8 cellular contexts compared by ENCODE assay signal in genomic region chr2:10332402-10333246, GRCh38. TPM values are rescaled to one million over a fixed set of nuclear protein-coding genes. Genes with fewer than 3 reads are reported as not detected.
DNase-seq lines count a peak whose midpoint lies in the region; ATAC-seq and TF ChIP-seq lines count a peak whose summit lies in the region.

No MANE protein-coding gene starts in this region.

- peaks cover 29% of the 10 kb centered on the region for H3K79me1 ChIP-seq in mesenchymal stem cell (replicated peaks; ENCODE audit: low read length, poor library complexity, severe bottlenecking)

- no peak overlapping the region for H3K4ac ChIP-seq in mesenchymal stem cell (ENCODE audit: low read depth in 1 of 2, low read length in 2 of 2)

- H3K36me3 ChIP-seq in mesenchymal stem cell (ENCODE audit: control insufficient read depth in 1 of 2, insufficient read depth in 2 of 2, low read depth in 1 of 2, low read length in 2 of 2) (peaks cover 0 to 9% of the 10 kb centered on the region in 2 experiments), stomach (peaks cover 0 to 16% (median 7%) of the 10 kb centered on the region in 4 donors), tibial artery (peaks cover 0 to 10% (median 0%) of the 10 kb centered on the region in 3 donors)

- intact Hi-C loops in stomach (cut with DNase I; ENCODE audit: low total_unique reads) = no loop called here
- intact Hi-C loops in tibial artery (cut with DNase I; ENCODE audit: low total_unique reads) = no loop called here

- H2BK12ac ChIP-seq in mesenchymal stem cell (ENCODE audit: low read length in 2 of 2) = peak overlapping the region in 1 of 2 experiments; percentile 25

- peaks cover 8% of the 10 kb centered on the region for H3K9me3 ChIP-seq in mesenchymal stem cell (ENCODE audit: control insufficient read depth, low read length)
- H3K9me3 ChIP-seq in stomach = peaks cover 0 to 7% (median 5%) of the 10 kb centered on the region in 4 donors
- H3K9me3 ChIP-seq in tibial artery = peaks cover 0 to 7% (median 3%) of the 10 kb centered on the region in 3 donors

- H2AFZ ChIP-seq in mesenchymal stem cell (ENCODE audit: low read depth, low read length) = no peak overlapping the region

- no peak overlapping the region for H2BK5ac ChIP-seq in mesenchymal stem cell (ENCODE audit: low read depth, low read length, poor library complexity, severe bottlenecking)

- H3K4me3 ChIP-seq in mesenchymal stem cell (ENCODE audit: insufficient read depth in 1 of 2, low read depth in 1 of 2, low read length in 2 of 2) (no peak overlapping the region), stomach (no peak overlapping the region), tibial artery (no peak overlapping the region)

- no peak overlapping the region for H3K14ac ChIP-seq in mesenchymal stem cell (ENCODE audit: low read length in 2 of 2)

- H3K23ac ChIP-seq in mesenchymal stem cell (ENCODE audit: low read length in 2 of 2) = no peak overlapping the region

- peaks cover 40% of the 10 kb centered on the region for H3K4me1 ChIP-seq in mesenchymal stem cell (ENCODE audit: control insufficient read depth, insufficient read depth, low read depth, low read length)
- H3K4me1 ChIP-seq in stomach = peaks cover 30 to 58% (median 49%) of the 10 kb centered on the region in 4 donors
- H3K4me1 ChIP-seq in tibial artery = peaks cover 0 to 15% (median 0%) of the 10 kb centered on the region in 4 donors

- H3K27me3 Mint-ChIP-seq in activated naive CD4-positive, alpha-beta T cell treated with anti-CD3 and anti-CD28 coated beads, Interleukin-2, amount 10 ng/mL, durations not matched to agents 7 days and 5 days = peaks cover 6% of the 10 kb centered on the region

- peaks cover 28% of the 10 kb centered on the region for H3K36me3 Mint-ChIP-seq in activated naive CD4-positive, alpha-beta T cell treated with anti-CD3 and anti-CD28 coated beads, Interleukin-2, amount 10 ng/mL, durations not matched to agents 7 days and 5 days

- H3K4me2 ChIP-seq in mesenchymal stem cell (ENCODE audit: low read length, poor library complexity, severe bottlenecking) = peak overlapping the region; percentile 26

- no peak for TF ChIP-seq CTCF in stomach (IDR thresholded peaks at IDR 0.05)
- no peak for TF ChIP-seq CTCF in tibial artery (IDR thresholded peaks at IDR 0.05)

- H4K8ac ChIP-seq in mesenchymal stem cell (ENCODE audit: low read length) = peak overlapping the region; percentile 83

- no peak for DNase-seq in activated naive CD4-positive, alpha-beta T cell treated with anti-CD3 and anti-CD28 coated beads, Interleukin-2, amount 10 ng/mL, durations not matched to agents 7 days and 5 days
- no peak for DNase-seq in activated naive CD4-positive, alpha-beta T cell treated with Interleukin-2 at 50 U/mL for 16 hours
- DNase-seq in activated CD8-positive, alpha-beta memory T cell treated with anti-CD3 and anti-CD28 coated beads, Interleukin-2, amount 50 U/mL, for 48 hours = peak; percentile 72
- DNase-seq in mesenchymal stem cell (no peak), stomach (no peak), ACHN (no peak), tibial artery (no peak)

- H3K18ac ChIP-seq in mesenchymal stem cell (ENCODE audit: low read depth in 1 of 2, low read length in 2 of 2) = peak overlapping the region; percentile 49 to 55

- TF ChIP-seq POLR2A in stomach (IDR thresholded peaks at IDR 0.05) = no peak

- H2BK15ac ChIP-seq in mesenchymal stem cell (ENCODE audit: low read depth, poor library complexity, severe bottlenecking) = peak overlapping the region; percentile 41

- H3K4me1 Mint-ChIP-seq in activated naive CD4-positive, alpha-beta T cell treated with anti-CD3 and anti-CD28 coated beads, Interleukin-2, amount 10 ng/mL, durations not matched to agents 7 days and 5 days = peaks cover 63% of the 10 kb centered on the region

- no peak for ATAC-seq in HG03097 (IDR thresholded peaks at IDR 0.05; ENCODE audit: low FRiP score, unreplicated experiment)

- H3K27me3 ChIP-seq in mesenchymal stem cell (ENCODE audit: control insufficient read depth in 1 of 2, insufficient read depth in 1 of 2, low read length in 2 of 2) (no peaks in the 10 kb centered on the region), stomach (no peaks in the 10 kb centered on the region), tibial artery (no peaks in the 10 kb centered on the region)

- peak overlapping the region; percentile 85 for H3K4me3 Mint-ChIP-seq in activated naive CD4-positive, alpha-beta T cell treated with anti-CD3 and anti-CD28 coated beads, Interleukin-2, amount 10 ng/mL, durations not matched to agents 7 days and 5 days

- no peak overlapping the region for H3K27ac ChIP-seq in mesenchymal stem cell (ENCODE audit: low read length, poor library complexity, severe bottlenecking)
- H3K27ac ChIP-seq in stomach = peak overlapping the region in 3 of 5 donors; percentile 40 to 73 (median 56)
- H3K27ac ChIP-seq in tibial artery = no peak overlapping the region

- in situ Hi-C loops in ACHN (cut with HindIII; ENCODE audit: low pct_ligation_motif_present, low pct_unique_long_range_greater_than_20kb, low sequenced_read_pairs) = no loop called here

- no peak overlapping the region for H3K9ac ChIP-seq in mesenchymal stem cell (ENCODE audit: low read length)

- H3K9me3 Mint-ChIP-seq in activated naive CD4-positive, alpha-beta T cell treated with anti-CD3 and anti-CD28 coated beads, Interleukin-2, amount 10 ng/mL, durations not matched to agents 7 days and 5 days = peaks cover 7% of the 10 kb centered on the region

- H2AK5ac ChIP-seq in mesenchymal stem cell (ENCODE audit: low read length, severe bottlenecking) = no peak overlapping the region

- H4K91ac ChIP-seq in mesenchymal stem cell (ENCODE audit: low read length) = no peak overlapping the region

- no peak for TF ChIP-seq EP300 in stomach (IDR thresholded peaks at IDR 0.05)

- 61% methylated on average over 11 of the region's 15 CpGs for WGBS in mesenchymal stem cell
- WGBS in stomach, 5 donors = 61 to 68% (median 64%) methylated on average over 15 of the region's 15 CpGs

- CTCF ChIA-PET in activated naive CD4-positive, alpha-beta T cell treated with anti-CD3 and anti-CD28 coated beads, Interleukin-2, amount 10 ng/mL, durations not matched to agents 7 days and 5 days (lab: Charles Lee) = interaction anchor here (1.4 to 3.8 kb wide), 5 partner anchors 27 to 192 kb away, joined by 4 to 40 read pairs (median 7); partner anchors contain the start of gene HPCAL1

- no peak overlapping the region for H2BK120ac ChIP-seq in mesenchymal stem cell (ENCODE audit: low read depth, low read length)

- H3K27ac Mint-ChIP-seq in activated naive CD4-positive, alpha-beta T cell treated with anti-CD3 and anti-CD28 coated beads, Interleukin-2, amount 10 ng/mL, durations not matched to agents 7 days and 5 days = peak overlapping the region; percentile 93

RNA-seq across cellular contexts. Expression of gene HPCAL1, which starts 29.9 kb away (rescaled TPM):
- 35.6 TPM for polyA plus RNA-seq in mesenchymal stem cell (2013, experiment 1 of 2)
- polyA plus RNA-seq in mesenchymal stem cell (2013, experiment 2 of 2) = 36.5 TPM
- 100 to 1,000 TPM in 2 of 5 donors, 10 to 100 TPM in 3; 14.0 to 571 (median 89.3) TPM for total RNA-seq in stomach
- polyA plus RNA-seq in stomach = 10 to 100 TPM; 46.4 to 97.9 (median 81.6) TPM

Comparison
In these comparisons a context has a peak if more than half of its experiments do, and no peak if none do; other contexts are left out.
1. H3K27ac ChIP-seq: peak in stomach (3 of 5); none in mesenchymal stem cell (single experiment) and tibial artery (0 of 2).